ENCODE assay signal across 1 cellular context in genomic region chr2:200968162-200968561, GRCh38.
TF ChIP-seq lines count a peak whose summit lies in the region.

No MANE protein-coding gene starts in this region.

TF ChIP-seq in HepG2, 621 proteins besides CTCF, POLR2A, EP300 and RAD21 (continued from another document):
- TF ChIP-seq DDIT3 (CRISPR knock-in tag; IDR thresholded peaks at IDR 0.05) (0 out of 2 replicates have a peak, but pooled peaks have one; percentile 24), SOX6 (IDR thresholded peaks at IDR 0.05) (no peak), SOX6 (CRISPR knock-in tag; IDR thresholded peaks at IDR 0.05) (peak; percentile 52; the same call in 1 of the 2 replicates), SOX5 (CRISPR knock-in tag; IDR thresholded peaks at IDR 0.05; ENCODE audit: borderline replicate concordance) (peak; percentile 65), HNF4A (CRISPR knock-in tag; IDR thresholded peaks at IDR 0.05) (peak; percentile 24; the same call in 1 of the 2 replicates), SP5 (CRISPR knock-in tag; IDR thresholded peaks at IDR 0.05; ENCODE audit: borderline replicate concordance, low read depth) (no peak), ZNF678 (CRISPR knock-in tag; IDR thresholded peaks at IDR 0.05) (0 out of 2 replicates have a peak, but pooled peaks have one; percentile 19)
